ENCODE assay signal across 9 cellular contexts in genomic region chr5:140342287-140342686, GRCh38. TPM values are rescaled to one million over a fixed set of nuclear protein-coding genes. Genes with fewer than 3 reads are reported as not detected.
DNase-seq lines count a peak whose midpoint lies in the region; ATAC-seq and TF ChIP-seq lines count a peak whose summit lies in the region.
"Had no signal": no experiment of that assay in that cellular context is flagged by ENCODE, and none has a peak within 500 bp of the region (broad histone marks: within the 10 kb centered on the region; RNA-seq: fewer than 3 reads in every experiment).

No MANE protein-coding gene starts in this region.

- TF ChIP-seq POLR2A in esophagus squamous epithelium (IDR thresholded peaks at IDR 0.05) = no peak

- ATAC-seq in HG02852 (IDR thresholded peaks at IDR 0.05; ENCODE audit: unreplicated experiment) = no peak

- DNase-seq in activated naive CD4-positive, alpha-beta T cell treated with Interleukin-2 at 50 U/mL for 16 hours = peak; percentile 13
- no peak for DNase-seq in activated naive CD4-positive, alpha-beta T cell (lab: John Stamatoyannopoulos, UW)
- DNase-seq in SKM-1 treated with dmso at 0.1 percent for 144 hours (lab: John Stamatoyannopoulos, UW; ENCODE audit: unreplicated experiment) = peak; percentile 91
- no peak for DNase-seq in esophagus squamous epithelium (lab: John Stamatoyannopoulos, UW)
- DNase-seq in NCI-H510A (lab: John Stamatoyannopoulos, UW) = no peak
- no peak for DNase-seq in iPS-NIHi7 (ENCODE audit: extremely low spot score)
- DNase-seq: kidney had no signal

- H3K4me3 ChIP-seq in esophagus squamous epithelium = no peak overlapping the region

- TF ChIP-seq CTCF in esophagus squamous epithelium (IDR thresholded peaks at IDR 0.05) = no peak

- H3K9me3 ChIP-seq in esophagus squamous epithelium = no peaks in the 10 kb centered on the region

- H3K27ac ChIP-seq in esophagus squamous epithelium (peak overlapping the region in 3 of 4 donors; percentile 59 to 71 (median 64)), temporal lobe (ENCODE audit: low read depth, low read length) (peak overlapping the region; percentile 77)

- no peaks in the 10 kb centered on the region for H3K27me3 ChIP-seq in esophagus squamous epithelium

- intact Hi-C loops in esophagus squamous epithelium (cut with DNase I) = no loop called here

- peaks cover 25 to 95% (median 85%) of the 10 kb centered on the region in 3 donors for H3K4me1 ChIP-seq in esophagus squamous epithelium

- H3K36me3 ChIP-seq in esophagus squamous epithelium = peaks cover 0 to 72% (median 3%) of the 10 kb centered on the region in 3 donors

- WGBS in esophagus squamous epithelium, 2 donors = 51 to 57% methylated on average over 4 to 6 of the region's 6 CpGs

RNA-seq across cellular contexts. Expression of gene HBEGF, which starts 4.1 kb away (rescaled TPM):
- total RNA-seq in esophagus squamous epithelium = 10 to 100 TPM; 24.6 to 72.4 (median 42.1) TPM
- 14.3 TPM for total RNA-seq in temporal lobe

RNA-seq across cellular contexts. Expression of gene SLC4A9, which starts 17.7 kb away (rescaled TPM):
- total RNA-seq in esophagus squamous epithelium (1 to 10 TPM in 1 of 4 donors, under 1 TPM in 1, not detected in 2; 0.04 to 1.2 TPM), temporal lobe (under 0.01 TPM)

RNA-seq across cellular contexts. Expression of gene PFDN1, which starts 39.4 kb away (rescaled TPM):
- 10 to 100 TPM; 38.1 to 67.5 (median 60.4) TPM for total RNA-seq in esophagus squamous epithelium
- total RNA-seq in temporal lobe = 45.5 TPM

RNA-seq across cellular contexts. Expression of gene ANKHD1, which starts 59.3 kb away (rescaled TPM):
- total RNA-seq in esophagus squamous epithelium = 100 to 1,000 TPM in 1 of 4 donors, 10 to 100 TPM in 3; 55.7 to 130 (median 87.2) TPM
- total RNA-seq in temporal lobe = 79.7 TPM

Comparison
In these comparisons a context has a peak if more than half of its experiments do, and no peak if none do; other contexts are left out.
1. DNase-seq: peak in activated naive CD4-positive, alpha-beta T cell treated with Interleukin-2 at 50 U/mL for 16 hours (single experiment) and SKM-1 treated with dmso at 0.1 percent for 144 hours (single experiment); none in activated naive CD4-positive, alpha-beta T cell (0 of 4), esophagus squamous epithelium (single experiment), NCI-H510A (single experiment) and iPS-NIHi7 (single experiment).